ENCODE assay signal across 2 cellular contexts in genomic region chr5:171384999-171385398, GRCh38. TPM values are rescaled to one million over a fixed set of nuclear protein-coding genes. Genes with fewer than 3 reads are reported as not detected.
"Had no signal": no experiment of that assay in that cellular context is flagged by ENCODE, and none has a peak within 500 bp of the region (broad histone marks: within the 10 kb centered on the region; RNA-seq: fewer than 3 reads in every experiment).

No MANE protein-coding gene starts in this region.

RNA-seq across cellular contexts. Expression of gene FGF18, which starts 34.4 kb away (rescaled TPM):
- total RNA-seq: activated CD8-positive, alpha-beta memory T cell treated with anti-CD3 and anti-CD28 coated beads, Interleukin-2, amount 10 ng/mL, durations not matched to agents 7 days and 5 days; smooth muscle cell had no signal
